In genomic region chr17:62611308-62611707, GRCh38 we compare ENCODE assay signal across 13 cellular contexts. TPM values are rescaled to one million over a fixed set of nuclear protein-coding genes. Genes with fewer than 3 reads are reported as not detected.
DNase-seq lines count a peak whose midpoint lies in the region; ATAC-seq and TF ChIP-seq lines count a peak whose summit lies in the region.
"Had no signal": no experiment of that assay in that cellular context is flagged by ENCODE, and none has a peak within 500 bp of the region (broad histone marks: within the 10 kb centered on the region; RNA-seq: fewer than 3 reads in every experiment).

No MANE protein-coding gene starts in this region.

- peaks cover 52% of the 10 kb centered on the region for H3K4me1 Mint-ChIP-seq in endodermal cell
- H3K4me1 Mint-ChIP-seq: activated naive CD4-positive, alpha-beta T cell treated with anti-CD3 and anti-CD28 coated beads, Interleukin-2, amount 50 U/mL, for 24 hours had no signal

- H3K9me3 Mint-ChIP-seq in endodermal cell, result no peaks in the 10 kb centered on the region
- H3K9me3 Mint-ChIP-seq: activated naive CD4-positive, alpha-beta T cell treated with anti-CD3 and anti-CD28 coated beads, Interleukin-2, amount 50 U/mL, for 24 hours had no signal

- peak overlapping the region; percentile 7 for H3K27ac Mint-ChIP-seq in endodermal cell
- H3K27ac Mint-ChIP-seq: activated naive CD4-positive, alpha-beta T cell treated with anti-CD3 and anti-CD28 coated beads, Interleukin-2, amount 50 U/mL, for 24 hours had no signal

- WGBS in endodermal cell (ENCODE audit: insufficient coverage in 1 of 2, insufficient read length in 1 of 2), 2 experiments, result 91 to 94% methylated on average over 3 to 5 of the region's 5 CpGs

- H3K4me3 ChIP-seq in endodermal cell (ENCODE audit: low read length), result no peak overlapping the region
- H3K4me3 ChIP-seq: left ventricle myocardium inferior, pancreas, thyroid gland had no signal

- no peak overlapping the region for H3K9ac ChIP-seq in endodermal cell (ENCODE audit: extremely low read depth, low read length, poor library complexity, severe bottlenecking)

- DNase-seq in endodermal cell (no peak), AG08396 (ENCODE audit: low spot score) (no peak), DMS 273 (lab: John Stamatoyannopoulos, UW; ENCODE audit: unreplicated experiment) (no peak)
- DNase-seq in stimulated activated CD4-positive, alpha-beta T cell treated with anti-CD3 and anti-CD28 coated beads, Interleukin-15, amount 100 ng/mL, for 24 hours, result no peak
- DNase-seq in activated CD4-positive, CD25-positive, alpha-beta regulatory T cell (lab: John Stamatoyannopoulos, UW), result no peak
- DNase-seq: left ventricle myocardium inferior, NCI-H1694 treated with DMSO at 0.1 percent for 48 hours, pancreas, thyroid gland had no signal

- peaks cover 84% of the 10 kb centered on the region for H3K36me3 ChIP-seq in endodermal cell (ENCODE audit: control insufficient read depth, insufficient read depth, low read length)

- peaks cover 67% of the 10 kb centered on the region for H3K36me3 Mint-ChIP-seq in endodermal cell (ENCODE audit: low read depth)

- H3K9me3 ChIP-seq in endodermal cell (ENCODE audit: control insufficient read depth, low read length), result no peaks in the 10 kb centered on the region
- H3K9me3 ChIP-seq: left ventricle myocardium inferior, pancreas, thyroid gland had no signal

- no peak overlapping the region for H3K27ac ChIP-seq in endodermal cell (ENCODE audit: low read depth, low read length)
- H3K27ac ChIP-seq: pancreas, thyroid gland had no signal

- peaks cover 9% of the 10 kb centered on the region for H3K4me1 ChIP-seq in endodermal cell (ENCODE audit: control insufficient read depth, insufficient read depth, low read length)
- H3K4me1 ChIP-seq: pancreas, thyroid gland had no signal

- H3K4me3 Mint-ChIP-seq in endodermal cell, result no peak overlapping the region
- H3K4me3 Mint-ChIP-seq: activated naive CD4-positive, alpha-beta T cell treated with anti-CD3 and anti-CD28 coated beads, Interleukin-2, amount 50 U/mL, for 24 hours had no signal

- H3K27me3 ChIP-seq in endodermal cell (ENCODE audit: control insufficient read depth, insufficient read depth, low read length, poor library complexity, severe bottlenecking), result no peaks in the 10 kb centered on the region
- H3K27me3 ChIP-seq: pancreas, thyroid gland had no signal

- H3K27me3 Mint-ChIP-seq in endodermal cell (ENCODE audit: insufficient read depth), result no peaks in the 10 kb centered on the region
- H3K27me3 Mint-ChIP-seq: activated naive CD4-positive, alpha-beta T cell treated with anti-CD3 and anti-CD28 coated beads, Interleukin-2, amount 50 U/mL, for 24 hours had no signal

- no peak for TF ChIP-seq CTCF in endodermal cell (conservative IDR thresholded peaks at IDR 0.05)

- ATAC-seq in GM18861 (IDR thresholded peaks at IDR 0.05; ENCODE audit: unreplicated experiment) (peak; percentile 81), GM21576 (IDR thresholded peaks at IDR 0.05; ENCODE audit: unreplicated experiment) (peak; percentile 86), HG03378 (IDR thresholded peaks at IDR 0.05; ENCODE audit: unreplicated experiment) (peak; percentile 82)

RNA-seq across cellular contexts. Expression of gene MRC2, which starts 16.2 kb away (rescaled TPM):
- 100 to 1,000 TPM; 103 to 165 TPM for total RNA-seq in endodermal cell
- polyA plus RNA-seq in endodermal cell (2013, experiment 1 of 2), result 133 TPM
- polyA plus RNA-seq in endodermal cell (2013, experiment 2 of 2), result 140 TPM
